ENCODE assay signal across 1 cellular context in the genomic region with DNA sequence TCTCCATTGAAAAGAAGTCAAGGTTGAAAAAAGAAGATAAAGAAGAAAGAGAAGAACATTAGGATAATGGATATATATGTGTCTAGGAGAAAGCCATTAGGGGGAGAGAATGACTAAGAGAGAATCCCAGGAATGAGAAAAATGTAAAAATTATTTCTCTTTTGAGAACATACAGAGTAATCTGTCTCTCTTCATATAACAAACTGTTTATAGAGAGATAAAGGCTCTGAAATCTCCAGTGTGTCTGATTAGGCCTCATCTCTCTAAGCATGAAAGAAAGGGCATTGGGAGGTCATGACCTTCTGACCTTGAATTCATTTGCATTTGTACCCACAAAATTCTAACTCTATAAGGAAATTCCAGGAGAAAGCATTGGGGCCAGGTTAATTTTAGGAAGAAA.
A peak's percentile ranks its signal among the peaks of the same experiment; 100 is the strongest.
TF ChIP-seq lines count a peak whose summit lies in the region.

No MANE protein-coding gene starts in this region.

TF ChIP-seq in SK-N-SH, 30 proteins besides CTCF, POLR2A, EP300 and RAD21 (continued from another document):
- TF ChIP-seq RXRA (IDR thresholded peaks at IDR 0.05; ENCODE audit: borderline replicate concordance, low read depth) (peak; percentile 86), TCF12 (IDR thresholded peaks at IDR 0.05) (peak; percentile 36; the same call in 1 of the 2 replicates)
TF ChIP-seq in SK-N-SH: peak in this region for 6.
